Comparison of ENCODE assay signal across 2 cellular contexts in the genomic region with DNA sequence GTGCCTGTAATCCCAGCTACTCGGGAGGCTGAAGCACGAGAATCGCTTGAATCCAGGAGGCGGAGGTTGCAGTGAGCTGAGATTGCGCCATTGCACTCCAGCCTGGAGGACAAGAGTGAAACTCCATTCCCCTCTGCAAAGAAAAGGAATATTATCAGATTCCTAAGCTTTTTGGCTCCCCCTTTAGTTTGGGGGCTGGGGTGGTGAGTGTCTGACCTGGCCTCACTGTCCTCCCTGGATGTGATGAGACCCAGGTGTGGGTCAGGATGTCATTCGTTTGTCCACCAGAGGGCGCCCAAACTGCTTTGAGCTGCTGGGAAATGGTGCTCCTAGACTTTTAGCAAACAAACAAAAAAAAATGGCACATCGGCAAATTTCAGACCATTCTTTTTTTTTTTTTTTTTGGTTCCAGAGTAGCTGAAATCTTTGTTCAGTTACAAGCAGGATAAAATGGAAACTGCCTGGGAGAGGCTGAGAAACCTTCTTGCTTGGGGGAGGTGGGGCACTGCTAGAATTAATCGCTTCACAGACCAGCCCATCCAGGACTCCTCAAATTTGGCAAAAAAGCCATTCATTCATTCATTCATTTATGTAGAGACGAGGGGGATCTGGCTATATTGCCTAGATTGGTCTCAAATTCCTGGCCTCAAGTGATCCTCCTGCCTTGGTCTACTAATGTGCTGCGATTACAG.
TF ChIP-seq lines count a peak whose summit lies in the region.

No MANE protein-coding gene starts in this region.

TF ChIP-seq in IMR-90, 13 proteins besides CTCF, POLR2A, EP300 and RAD21:
- TF ChIP-seq, protein P1, sequence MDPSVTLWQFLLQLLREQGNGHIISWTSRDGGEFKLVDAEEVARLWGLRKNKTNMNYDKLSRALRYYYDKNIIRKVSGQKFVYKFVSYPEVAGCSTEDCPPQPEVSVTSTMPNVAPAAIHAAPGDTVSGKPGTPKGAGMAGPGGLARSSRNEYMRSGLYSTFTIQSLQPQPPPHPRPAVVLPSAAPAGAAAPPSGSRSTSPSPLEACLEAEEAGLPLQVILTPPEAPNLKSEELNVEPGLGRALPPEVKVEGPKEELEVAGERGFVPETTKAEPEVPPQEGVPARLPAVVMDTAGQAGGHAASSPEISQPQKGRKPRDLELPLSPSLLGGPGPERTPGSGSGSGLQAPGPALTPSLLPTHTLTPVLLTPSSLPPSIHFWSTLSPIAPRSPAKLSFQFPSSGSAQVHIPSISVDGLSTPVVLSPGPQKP (IDR thresholded peaks at IDR 0.05; ENCODE audit: borderline replicate concordance, low read depth, low read length): no peak
- TF ChIP-seq MAZ (IDR thresholded peaks at IDR 0.05; ENCODE audit: borderline replicate concordance, low read depth, low read length) (no peak), NFE2L2 (IDR thresholded peaks at IDR 0.05; ENCODE audit: low read depth, low read length) (no peak), CHD1 (IDR thresholded peaks at IDR 0.05; ENCODE audit: low read depth, low read length) (no peak), SMC3 (IDR thresholded peaks at IDR 0.05; ENCODE audit: low read depth, low read length) (peak; percentile 65), MAFK (IDR thresholded peaks at IDR 0.05; ENCODE audit: low read depth, low read length) (peak; percentile 54; the same call in 1 of the 2 replicates), BHLHE40 (IDR thresholded peaks at IDR 0.05; ENCODE audit: low read depth, low read length) (no peak), RCOR1 (IDR thresholded peaks at IDR 0.05; ENCODE audit: insufficient replicate concordance, low read length) (no peak), FOS (IDR thresholded peaks at IDR 0.05; ENCODE audit: low read depth, low read length) (no peak), RFX5 (IDR thresholded peaks at IDR 0.05; ENCODE audit: low read depth, low read length) (no peak)
- TF ChIP-seq, protein P2, sequence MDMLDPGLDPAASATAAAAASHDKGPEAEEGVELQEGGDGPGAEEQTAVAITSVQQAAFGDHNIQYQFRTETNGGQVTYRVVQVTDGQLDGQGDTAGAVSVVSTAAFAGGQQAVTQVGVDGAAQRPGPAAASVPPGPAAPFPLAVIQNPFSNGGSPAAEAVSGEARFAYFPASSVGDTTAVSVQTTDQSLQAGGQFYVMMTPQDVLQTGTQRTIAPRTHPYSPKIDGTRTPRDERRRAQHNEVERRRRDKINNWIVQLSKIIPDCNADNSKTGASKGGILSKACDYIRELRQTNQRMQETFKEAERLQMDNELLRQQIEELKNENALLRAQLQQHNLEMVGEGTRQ (IDR thresholded peaks at IDR 0.05; ENCODE audit: low read depth, low read length): no peak

TF ChIP-seq in SK-N-SH, 30 proteins besides CTCF, POLR2A, EP300 and RAD21 (continued from another document):
- TF ChIP-seq, protein P3, sequence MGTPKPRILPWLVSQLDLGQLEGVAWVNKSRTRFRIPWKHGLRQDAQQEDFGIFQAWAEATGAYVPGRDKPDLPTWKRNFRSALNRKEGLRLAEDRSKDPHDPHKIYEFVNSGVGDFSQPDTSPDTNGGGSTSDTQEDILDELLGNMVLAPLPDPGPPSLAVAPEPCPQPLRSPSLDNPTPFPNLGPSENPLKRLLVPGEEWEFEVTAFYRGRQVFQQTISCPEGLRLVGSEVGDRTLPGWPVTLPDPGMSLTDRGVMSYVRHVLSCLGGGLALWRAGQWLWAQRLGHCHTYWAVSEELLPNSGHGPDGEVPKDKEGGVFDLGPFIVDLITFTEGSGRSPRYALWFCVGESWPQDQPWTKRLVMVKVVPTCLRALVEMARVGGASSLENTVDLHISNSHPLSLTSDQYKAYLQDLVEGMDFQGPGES (IDR thresholded peaks at IDR 0.05; ENCODE audit: low read depth, low read length): no peak
- peak; percentile 47; the same call in 1 of the 2 replicates for TF ChIP-seq TCF12 (IDR thresholded peaks at IDR 0.05)
- TF ChIP-seq SMC3 (IDR thresholded peaks at IDR 0.05; ENCODE audit: low read depth, low read length): peak; percentile 69
- TF ChIP-seq GABPA (IDR thresholded peaks at IDR 0.05; ENCODE audit: low read depth): no peak
